ENCODE assay signal across 24 cellular contexts in the genomic region with DNA sequence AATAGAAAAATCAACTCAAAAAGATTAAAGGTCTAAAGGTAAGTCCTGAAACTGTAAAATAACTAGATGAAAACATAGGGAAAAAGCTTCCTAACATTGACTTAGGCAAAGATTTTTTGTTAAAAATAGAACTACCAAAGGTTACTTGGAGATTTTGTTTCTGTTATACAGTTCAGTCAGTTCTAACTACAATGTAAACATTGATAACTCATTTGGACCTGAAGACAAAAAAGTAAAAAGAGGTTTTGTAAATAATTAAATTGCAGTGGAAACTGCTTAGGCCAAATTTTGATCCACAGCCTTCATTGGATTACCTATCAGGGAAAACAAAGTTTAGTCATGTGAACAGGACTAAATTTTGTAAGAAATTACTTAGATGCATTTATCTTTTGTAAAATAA.
A peak's percentile ranks its signal among the peaks of the same experiment; 100 is the strongest.
DNase-seq lines count a peak whose midpoint lies in the region; ATAC-seq, FAIRE-seq and TF ChIP-seq lines count a peak whose summit lies in the region.
"Had no signal": no experiment of that assay in that cellular context is flagged by ENCODE, and none has a peak within 500 bp of the region (broad histone marks: within the 10 kb centered on the region; RNA-seq: fewer than 3 reads in every experiment).

No MANE protein-coding gene starts in this region.

- CTCF ChIA-PET in HepG2 (lab: Yijun Ruan, JAX; ENCODE audit: low intra/inter-chr PET ratio, low total read pairs) = no interaction called here

- peaks cover 0 to 5% (median 0%) of the 10 kb centered on the region in 4 donors for H3K4me1 ChIP-seq in liver (ENCODE audit: control insufficient read depth in 4 of 4, insufficient read depth in 4 of 4, low read length in 3 of 4)
- no peaks in the 10 kb centered on the region for H3K4me1 ChIP-seq in HepG2 (ENCODE audit: insufficient read depth, low read length)
- H3K4me1 ChIP-seq in right lobe of liver = peaks cover 0 to 3% (median 0%) of the 10 kb centered on the region in 4 donors
- H3K4me1 ChIP-seq in breast epithelium = no peaks in the 10 kb centered on the region
- H3K4me1 ChIP-seq: BE2C, BLaER1 had no signal

- FAIRE-seq in HepG2 (lab: Jason Lieb, UNC) = no peak
- FAIRE-seq: GM12878, GM12892, GM18507 had no signal

- no peak overlapping the region for H3K4me2 ChIP-seq in HepG2 (ENCODE audit: low read depth, low read length)
- H3K4me2 ChIP-seq: BLaER1 had no signal

- intact Hi-C loops in HepG2 (cut with micrococcal nuclease; ENCODE audit: unreplicated experiment) (no loop called here), right lobe of liver (cut with DNase I) (no loop called here), breast epithelium (cut with DNase I; ENCODE audit: low total_unique reads) (no loop called here)

- TF ChIP-seq RAD21 in liver (IDR thresholded peaks at IDR 0.05) (no peak), HepG2 (CRISPR knock-in tag; IDR thresholded peaks at IDR 0.05) (no peak)

- H3K79me2 ChIP-seq in HepG2 (ENCODE audit: insufficient read depth, low read length) = no peaks in the 10 kb centered on the region

- TF ChIP-seq POLR2A in HepG2 (IDR thresholded peaks at IDR 0.05; ENCODE audit: insufficient read depth in 1 of 2, low read depth in 2 of 2, low read length in 2 of 2) = no peak
- no peak for TF ChIP-seq POLR2A in right lobe of liver (IDR thresholded peaks at IDR 0.05)
- TF ChIP-seq POLR2A in breast epithelium (IDR thresholded peaks at IDR 0.05) = no peak

- DNase-seq in HepG2 (ENCODE audit: low spot score) = no peak
- DNase-seq in right lobe of liver = no peak
- DNase-seq in breast epithelium (ENCODE audit: low spot score in 2 of 2) = no peak
- DNase-seq: ACHN; BE2C; C1 segment of cervical spinal cord; CD4-positive, alpha-beta memory T cell; CD4-positive, CD25-positive, alpha-beta regulatory T cell; CD8-positive, alpha-beta memory T cell; COR-L47; DMS 273 treated with DMSO at 0.1 percent for 48 hours; DMS153; DMS53; DMS79; DND-41; EL; GDM1 had no signal

- no peaks in the 10 kb centered on the region for H4K20me1 ChIP-seq in HepG2 (ENCODE audit: insufficient read depth, low read length)
- H4K20me1 ChIP-seq: BLaER1 had no signal

- H3K27me3 ChIP-seq in liver (ENCODE audit: control insufficient read depth in 4 of 4, insufficient read depth in 4 of 4, low read length in 3 of 4) = no peaks in the 10 kb centered on the region
- H3K27me3 ChIP-seq in HepG2 (ENCODE audit: control insufficient read depth in 1 of 2, insufficient read depth in 2 of 2, low read length in 2 of 2) = no peaks in the 10 kb centered on the region
- no peaks in the 10 kb centered on the region for H3K27me3 ChIP-seq in right lobe of liver
- H3K27me3 ChIP-seq in breast epithelium = no peaks in the 10 kb centered on the region
- H3K27me3 ChIP-seq: BE2C had no signal

- ATAC-seq in HepG2 (no peak), right lobe of liver (peak; percentile 70 to 90 (median 80)), GM19328 (IDR thresholded peaks at IDR 0.05; ENCODE audit: unreplicated experiment) (no peak)
- ATAC-seq: GM12878 had no signal

- TF ChIP-seq EP300 in HepG2 (IDR thresholded peaks at IDR 0.05; ENCODE audit: low read depth in 2 of 2, low read length in 2 of 2) (no peak), HepG2 (CRISPR knock-in tag; IDR thresholded peaks at IDR 0.05; ENCODE audit: borderline replicate concordance) (no peak)

- TF ChIP-seq CTCF in liver (IDR thresholded peaks at IDR 0.05; ENCODE audit: low read depth, low read length, missing input control) (no peak), HepG2 (CRISPR knock-in tag; IDR thresholded peaks at IDR 0.05) (no peak), right lobe of liver (IDR thresholded peaks at IDR 0.05) (no peak), breast epithelium (IDR thresholded peaks at IDR 0.05) (no peak)

- no TSS peak for BruUV-seq in HepG2 (replicated peaks; lab: Mats Ljungman, UMichigan)

- POLR2A ChIA-PET in HepG2 (lab: Yijun Ruan, JAX) = no interaction called here

- no peak overlapping the region for H3K4me3 ChIP-seq in liver (ENCODE audit: low read depth in 1 of 3, low read length in 3 of 3)
- no peak overlapping the region for H3K4me3 ChIP-seq in HepG2 (replicated peaks in 1 of 3; ENCODE audit: insufficient read depth in 1 of 3, low read depth in 2 of 3, low read length in 3 of 3)
- H3K4me3 ChIP-seq in right lobe of liver = no peak overlapping the region
- H3K4me3 ChIP-seq in breast epithelium = no peak overlapping the region
- H3K4me3 ChIP-seq: BLaER1, GM12878 had no signal

- in situ Hi-C loops in HepG2 (cut with HindIII; ENCODE audit: extremely low pct_ligation_motif_present, low pct_unique_long_range_greater_than_20kb) = no loop called here

- H2AFZ ChIP-seq in HepG2 (ENCODE audit: low read length) = no peak overlapping the region

- H3K9me3 ChIP-seq in liver (ENCODE audit: control insufficient read depth in 4 of 4, low read length in 3 of 4) = no peaks in the 10 kb centered on the region
- H3K9me3 ChIP-seq in HepG2 (ENCODE audit: low read length) = peaks cover 50% of the 10 kb centered on the region
- no peaks in the 10 kb centered on the region for H3K9me3 ChIP-seq in right lobe of liver
- no peaks in the 10 kb centered on the region for H3K9me3 ChIP-seq in breast epithelium
- H3K9me3 ChIP-seq: BE2C, BLaER1 had no signal

- H3K36me3 ChIP-seq in liver (ENCODE audit: control insufficient read depth in 4 of 4, insufficient read depth in 3 of 4, low read depth in 1 of 4, low read length in 3 of 4) = no peaks in the 10 kb centered on the region
- no peaks in the 10 kb centered on the region for H3K36me3 ChIP-seq in HepG2 (replicated peaks in 1 of 2; ENCODE audit: control insufficient read depth in 1 of 2, insufficient read depth in 2 of 2, low read length in 2 of 2)
- no peaks in the 10 kb centered on the region for H3K36me3 ChIP-seq in right lobe of liver
- H3K36me3 ChIP-seq in breast epithelium = no peaks in the 10 kb centered on the region
- H3K36me3 ChIP-seq: BE2C, BLaER1 had no signal

- no peak overlapping the region for H3K27ac ChIP-seq in liver (ENCODE audit: low read depth in 1 of 2, low read length in 2 of 2)
- H3K27ac ChIP-seq in HepG2 (ENCODE audit: extremely low read length, insufficient read depth, low read length) = no peak overlapping the region
- peak overlapping the region in 1 of 3 donors; percentile 39 for H3K27ac ChIP-seq in right lobe of liver
- no peak overlapping the region for H3K27ac ChIP-seq in breast epithelium
- H3K27ac ChIP-seq: 22Rv1, BLaER1 had no signal

- H3K9ac ChIP-seq in liver (ENCODE audit: low read depth in 1 of 2, low read length in 2 of 2) (no peak overlapping the region), HepG2 (ENCODE audit: insufficient read depth, low read depth, low read length) (no peak overlapping the region)
- H3K9ac ChIP-seq: BLaER1 had no signal

TF ChIP-seq in liver, 16 proteins besides CTCF, POLR2A, EP300 and RAD21 (continues in another document):
- TF ChIP-seq SP1 (IDR thresholded peaks at IDR 0.05) (peak; percentile 53), JUND (IDR thresholded peaks at IDR 0.05) (no peak), HNF4G (IDR thresholded peaks at IDR 0.05) (no peak), GABPA (IDR thresholded peaks at IDR 0.05 in 1 of 2, conservative IDR thresholded peaks at IDR 0.05 in 1 of 2) (no peak), NR2F2 (IDR thresholded peaks at IDR 0.05) (no peak), FOXA1 (IDR thresholded peaks at IDR 0.05) (peak; percentile 21)

TF ChIP-seq in HepG2, 621 proteins besides CTCF, POLR2A, EP300 and RAD21:
- TF ChIP-seq RXRB (CRISPR knock-in tag; IDR thresholded peaks at IDR 0.05; ENCODE audit: borderline replicate concordance) = no peak
- no peak for TF ChIP-seq HNRNPK (IDR thresholded peaks at IDR 0.05; ENCODE audit: low read depth, low read length, poor library complexity, severe bottlenecking)
- TF ChIP-seq SALL1 (CRISPR knock-in tag; IDR thresholded peaks at IDR 0.05) = no peak
- TF ChIP-seq WIZ (CRISPR knock-in tag; IDR thresholded peaks at IDR 0.05) = no peak
- TF ChIP-seq, protein P1, sequence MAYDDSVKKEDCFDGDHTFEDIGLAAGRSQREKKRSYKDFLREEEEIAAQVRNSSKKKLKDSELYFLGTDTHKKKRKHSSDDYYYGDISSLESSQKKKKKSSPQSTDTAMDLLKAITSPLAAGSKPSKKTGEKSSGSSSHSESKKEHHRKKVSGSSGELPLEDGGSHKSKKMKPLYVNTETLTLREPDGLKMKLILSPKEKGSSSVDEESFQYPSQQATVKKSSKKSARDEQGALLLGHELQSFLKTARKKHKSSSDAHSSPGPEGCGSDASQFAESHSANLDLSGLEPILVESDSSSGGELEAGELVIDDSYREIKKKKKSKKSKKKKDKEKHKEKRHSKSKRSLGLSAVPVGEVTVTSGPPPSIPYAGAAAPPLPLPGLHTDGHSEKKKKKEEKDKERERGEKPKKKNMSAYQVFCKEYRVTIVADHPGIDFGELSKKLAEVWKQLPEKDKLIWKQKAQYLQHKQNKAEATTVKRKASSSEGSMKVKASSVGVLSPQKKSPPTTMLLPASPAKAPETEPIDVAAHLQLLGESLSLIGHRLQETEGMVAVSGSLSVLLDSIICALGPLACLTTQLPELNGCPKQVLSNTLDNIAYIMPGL (CRISPR knock-in tag; IDR thresholded peaks at IDR 0.05; ENCODE audit: borderline replicate concordance in 1 of 2, low read depth in 1 of 2) = no peak
- no peak for TF ChIP-seq GABPA (IDR thresholded peaks at IDR 0.05; ENCODE audit: low read depth, low read length)
- TF ChIP-seq GABPA (CRISPR knock-in tag; IDR thresholded peaks at IDR 0.05; ENCODE audit: low read depth) = no peak

Comparison
In these comparisons a context has a peak if more than half of its experiments do, and no peak if none do; other contexts are left out.
1. ATAC-seq: peak in right lobe of liver (4 of 4); none in HepG2 (single experiment) and GM19328 (single experiment).